17 cellular contexts compared by ENCODE assay signal in genomic region chr3:195531683-195532082, GRCh38. TPM values are rescaled to one million over a fixed set of nuclear protein-coding genes. Genes with fewer than 3 reads are reported as not detected.
A peak's percentile ranks its signal among the peaks of the same experiment; 100 is the strongest.
DNase-seq lines count a peak whose midpoint lies in the region; ATAC-seq and TF ChIP-seq lines count a peak whose summit lies in the region.
"Had no signal": no experiment of that assay in that cellular context is flagged by ENCODE, and none has a peak within 500 bp of the region (broad histone marks: within the 10 kb centered on the region; RNA-seq: fewer than 3 reads in every experiment).

No MANE protein-coding gene starts in this region.

- CTCF ChIA-PET in activated CD8-positive, alpha-beta T cell treated with anti-CD3 and anti-CD28 coated beads for 36 hours (lab: Charles Lee): interaction anchor here (1.0 kb wide), 2 partner anchors 9 to 260 kb away, joined by 4 to 5 read pairs; partner anchors contain the start of gene XXYLT1
- CTCF ChIA-PET in activated CD8-positive, alpha-beta T cell treated with anti-CD3 and anti-CD28 coated beads, Interleukin-2, amount 10 ng/mL, durations not matched to agents 7 days and 5 days (lab: Charles Lee): interaction anchor here (1.5 to 4.5 kb wide), 2 partner anchors 9 to 261 kb away, joined by 7 to 28 read pairs; partner anchors contain the start of gene XXYLT1
- CTCF ChIA-PET in CD4-positive, alpha-beta memory T cell (lab: Charles Lee; ENCODE audit: partially characterized antibody): no interaction called here

- ATAC-seq in activated CD8-positive, alpha-beta T cell treated with anti-CD3 and anti-CD28 coated beads for 36 hours: peak; percentile 36
- no peak for ATAC-seq in activated CD8-positive, alpha-beta T cell treated with anti-CD3 and anti-CD28 coated beads, Interleukin-2, amount 10 ng/mL, durations not matched to agents 7 days and 5 days
- ATAC-seq in T-helper 17 cell (no peak), GM19023 (IDR thresholded peaks at IDR 0.05; ENCODE audit: unreplicated experiment) (no peak)
- no peak for ATAC-seq in naive thymus-derived CD8-positive, alpha-beta T cell

- no peak for TF ChIP-seq CTCF in activated CD8-positive, alpha-beta T cell treated with anti-CD3 and anti-CD28 coated beads for 36 hours (IDR thresholded peaks at IDR 0.05)

- H3K27ac ChIP-seq in CD4-positive, alpha-beta memory T cell (ENCODE audit: low read depth, low read length): no peak overlapping the region

- H3K9me3 ChIP-seq in CD4-positive, alpha-beta memory T cell (ENCODE audit: control insufficient read depth in 1 of 2, low read length in 2 of 2): no peaks in the 10 kb centered on the region
- no peaks in the 10 kb centered on the region for H3K9me3 ChIP-seq in T-helper 17 cell (ENCODE audit: control insufficient read depth, low read length, poor library complexity, severe bottlenecking)

- peak overlapping the region; percentile 22 for H3K27ac Mint-ChIP-seq in activated CD8-positive, alpha-beta T cell treated with anti-CD3 and anti-CD28 coated beads for 36 hours
- H3K27ac Mint-ChIP-seq in activated CD8-positive, alpha-beta T cell treated with anti-CD3 and anti-CD28 coated beads, Interleukin-2, amount 10 ng/mL, durations not matched to agents 7 days and 5 days: no peak overlapping the region
- H3K27ac Mint-ChIP-seq in CD4-positive, alpha-beta memory T cell: peak overlapping the region; percentile 4 to 87 (median 27)
- H3K27ac Mint-ChIP-seq in T-helper 17 cell: peak overlapping the region; percentile 86
- H3K27ac Mint-ChIP-seq in naive thymus-derived CD8-positive, alpha-beta T cell: peak overlapping the region in 8 of 10 donors; percentile 5 to 88 (median 70)
- H3K27ac Mint-ChIP-seq: H9 had no signal

- intact Hi-C loops in activated CD8-positive, alpha-beta T cell treated with anti-CD3 and anti-CD28 coated beads for 36 hours (cut with micrococcal nuclease): no loop called here
- intact Hi-C loops in CD4-positive, alpha-beta memory T cell (cut with micrococcal nuclease): loop anchor here (1.0 kb wide), 1 partner anchor 9 kb away; no protein-coding TSS in a partner anchor

- H3K27me3 Mint-ChIP-seq in activated CD8-positive, alpha-beta T cell treated with anti-CD3 and anti-CD28 coated beads for 36 hours: no peaks in the 10 kb centered on the region
- no peaks in the 10 kb centered on the region for H3K27me3 Mint-ChIP-seq in activated CD8-positive, alpha-beta T cell treated with anti-CD3 and anti-CD28 coated beads, Interleukin-2, amount 10 ng/mL, durations not matched to agents 7 days and 5 days (ENCODE audit: low read depth)
- no peaks in the 10 kb centered on the region for H3K27me3 Mint-ChIP-seq in CD4-positive, alpha-beta memory T cell
- H3K27me3 Mint-ChIP-seq in T-helper 17 cell: no peaks in the 10 kb centered on the region
- H3K27me3 Mint-ChIP-seq in naive thymus-derived CD8-positive, alpha-beta T cell: no peaks in the 10 kb centered on the region

- H3K4me3 ChIP-seq in CD4-positive, alpha-beta memory T cell (ENCODE audit: low read length in 2 of 2): no peak overlapping the region

- no peak for DNase-seq in activated CD8-positive, alpha-beta T cell treated with anti-CD3 and anti-CD28 coated beads for 36 hours
- DNase-seq in activated CD8-positive, alpha-beta T cell treated with anti-CD3 and anti-CD28 coated beads, Interleukin-2, amount 10 ng/mL, durations not matched to agents 7 days and 5 days: no peak
- DNase-seq in CD4-positive, alpha-beta memory T cell: no peak
- DNase-seq in T-helper 17 cell (no peak), NCI-H1694 treated with DMSO at 0.1 percent for 48 hours (lab: John Stamatoyannopoulos, UW) (no peak), dermis blood vessel endothelial cell (no peak)
- DNase-seq in naive thymus-derived CD8-positive, alpha-beta T cell: no peak
- DNase-seq: C1 segment of cervical spinal cord; H9; Kasumi-1; NCI-H1105; NCI-H187 treated with DMSO at 0.1 percent for 48 hours; NCI-H446; NCI-H69; NK-92 treated with Interleukin-12 subunit alpha and Interleukin-12 subunit beta, amount 100 ng/mL, for 24 hours had no signal

- H3K4me1 Mint-ChIP-seq in activated CD8-positive, alpha-beta T cell treated with anti-CD3 and anti-CD28 coated beads for 36 hours (ENCODE audit: low read depth): peaks cover 71% of the 10 kb centered on the region
- H3K4me1 Mint-ChIP-seq in activated CD8-positive, alpha-beta T cell treated with anti-CD3 and anti-CD28 coated beads, Interleukin-2, amount 10 ng/mL, durations not matched to agents 7 days and 5 days (ENCODE audit: low read depth): peaks cover 44% of the 10 kb centered on the region
- H3K4me1 Mint-ChIP-seq in CD4-positive, alpha-beta memory T cell: peaks cover 49 to 83% (median 70%) of the 10 kb centered on the region in 4 donors
- peaks cover 49% of the 10 kb centered on the region for H3K4me1 Mint-ChIP-seq in T-helper 17 cell
- peaks cover 29 to 88% (median 80%) of the 10 kb centered on the region in 4 donors for H3K4me1 Mint-ChIP-seq in naive thymus-derived CD8-positive, alpha-beta T cell
- H3K4me1 Mint-ChIP-seq: H9 had no signal

- H3K4me3 Mint-ChIP-seq in activated CD8-positive, alpha-beta T cell treated with anti-CD3 and anti-CD28 coated beads for 36 hours: no peak overlapping the region
- no peak overlapping the region for H3K4me3 Mint-ChIP-seq in activated CD8-positive, alpha-beta T cell treated with anti-CD3 and anti-CD28 coated beads, Interleukin-2, amount 10 ng/mL, durations not matched to agents 7 days and 5 days
- peak overlapping the region in 6 of 8 donors; percentile 11 to 70 (median 43) for H3K4me3 Mint-ChIP-seq in CD4-positive, alpha-beta memory T cell
- peak overlapping the region; percentile 28 for H3K4me3 Mint-ChIP-seq in T-helper 17 cell
- H3K4me3 Mint-ChIP-seq in naive thymus-derived CD8-positive, alpha-beta T cell: peak overlapping the region in 9 of 10 donors; percentile 6 to 73 (median 61)
- H3K4me3 Mint-ChIP-seq: H9 had no signal

- H3K36me3 Mint-ChIP-seq in activated CD8-positive, alpha-beta T cell treated with anti-CD3 and anti-CD28 coated beads for 36 hours (ENCODE audit: low read depth): peaks cover 59% of the 10 kb centered on the region
- peaks cover 44% of the 10 kb centered on the region for H3K36me3 Mint-ChIP-seq in activated CD8-positive, alpha-beta T cell treated with anti-CD3 and anti-CD28 coated beads, Interleukin-2, amount 10 ng/mL, durations not matched to agents 7 days and 5 days (ENCODE audit: low read depth)
- H3K36me3 Mint-ChIP-seq in CD4-positive, alpha-beta memory T cell: peaks cover 30 to 57% of the 10 kb centered on the region in 2 donors
- peaks cover 3% of the 10 kb centered on the region for H3K36me3 Mint-ChIP-seq in T-helper 17 cell (ENCODE audit: low read depth)
- peaks cover 0 to 80% (median 3%) of the 10 kb centered on the region in 3 donors for H3K36me3 Mint-ChIP-seq in naive thymus-derived CD8-positive, alpha-beta T cell

- no peaks in the 10 kb centered on the region for H3K27me3 ChIP-seq in CD4-positive, alpha-beta memory T cell (ENCODE audit: insufficient read depth, low read length)

- H3K4me1 ChIP-seq in CD4-positive, alpha-beta memory T cell (ENCODE audit: insufficient read depth, low read length): peaks cover 76% of the 10 kb centered on the region

- POLR2A ChIA-PET in activated CD8-positive, alpha-beta T cell treated with anti-CD3 and anti-CD28 coated beads for 36 hours (lab: Charles Lee): interaction anchor here (1.1 kb wide), 1 partner anchor 845 kb away, joined by 4 read pairs; no protein-coding TSS in a partner anchor
- POLR2A ChIA-PET in activated CD8-positive, alpha-beta T cell treated with anti-CD3 and anti-CD28 coated beads, Interleukin-2, amount 10 ng/mL, durations not matched to agents 7 days and 5 days (lab: Charles Lee): no interaction called here
- POLR2A ChIA-PET in CD4-positive, alpha-beta memory T cell (lab: Charles Lee; ENCODE audit: partially characterized antibody): interaction anchor here (0.9 to 4.1 kb wide), 3 partner anchors 11 to 260 kb away, joined by 3 to 25 read pairs (median 3); partner anchors contain the start of genes PPP1R2 and XXYLT1
- POLR2A ChIA-PET in naive thymus-derived CD8-positive, alpha-beta T cell (lab: Charles Lee): interaction anchor here (2.4 to 3.6 kb wide), 2 partner anchors 11 to 18 kb away, joined by 14 to 21 read pairs; partner anchors contain the start of gene PPP1R2

- H3K9me3 Mint-ChIP-seq in activated CD8-positive, alpha-beta T cell treated with anti-CD3 and anti-CD28 coated beads for 36 hours: peaks cover 8% of the 10 kb centered on the region
- no peaks in the 10 kb centered on the region for H3K9me3 Mint-ChIP-seq in activated CD8-positive, alpha-beta T cell treated with anti-CD3 and anti-CD28 coated beads, Interleukin-2, amount 10 ng/mL, durations not matched to agents 7 days and 5 days (ENCODE audit: insufficient read depth)
- H3K9me3 Mint-ChIP-seq in CD4-positive, alpha-beta memory T cell: no peaks in the 10 kb centered on the region
- no peaks in the 10 kb centered on the region for H3K9me3 Mint-ChIP-seq in naive thymus-derived CD8-positive, alpha-beta T cell
- H3K9me3 Mint-ChIP-seq: H9 had no signal

- H3K36me3 ChIP-seq in CD4-positive, alpha-beta memory T cell (ENCODE audit: insufficient read depth, low read length): peaks cover 7% of the 10 kb centered on the region

RNA-seq across cellular contexts. Expression of gene PPP1R2, which starts 11.4 kb away (rescaled TPM):
- total RNA-seq in activated CD8-positive, alpha-beta T cell treated with anti-CD3 and anti-CD28 coated beads for 36 hours: 10 to 100 TPM; 86.7 to 89.0 TPM
- 10 to 100 TPM; 72.0 to 72.6 TPM for total RNA-seq in activated CD8-positive, alpha-beta T cell treated with anti-CD3 and anti-CD28 coated beads, Interleukin-2, amount 10 ng/mL, durations not matched to agents 7 days and 5 days
- 100 to 1,000 TPM; 136 to 137 TPM for total RNA-seq in CD4-positive, alpha-beta memory T cell
- 100 to 1,000 TPM; 302 to 303 TPM for polyA plus RNA-seq in CD4-positive, alpha-beta memory T cell
- total RNA-seq in T-helper 17 cell: 100 to 1,000 TPM; 135 to 141 TPM
- 100 to 1,000 TPM; 140 to 147 TPM for total RNA-seq in naive thymus-derived CD8-positive, alpha-beta T cell
- 100 to 1,000 TPM; 244 to 265 (median 245) TPM for polyA plus RNA-seq in naive thymus-derived CD8-positive, alpha-beta T cell
- 139 and 277 TPM in 2 replicates for total RNA-seq in dermis blood vessel endothelial cell

RNA-seq across cellular contexts. Expression of gene APOD, which starts 52.1 kb away (rescaled TPM):
- total RNA-seq in activated CD8-positive, alpha-beta T cell treated with anti-CD3 and anti-CD28 coated beads for 36 hours: not detected
- total RNA-seq in activated CD8-positive, alpha-beta T cell treated with anti-CD3 and anti-CD28 coated beads, Interleukin-2, amount 10 ng/mL, durations not matched to agents 7 days and 5 days: not detected
- total RNA-seq in CD4-positive, alpha-beta memory T cell: not detected
- not detected for polyA plus RNA-seq in CD4-positive, alpha-beta memory T cell
- total RNA-seq in T-helper 17 cell (not detected), dermis blood vessel endothelial cell (16.2 and 27.1 TPM in 2 replicates)
- total RNA-seq in naive thymus-derived CD8-positive, alpha-beta T cell: not detected
- not detected for polyA plus RNA-seq in naive thymus-derived CD8-positive, alpha-beta T cell
- total RNA-seq: H9, OCI-LY7 had no signal

Comparison
In these comparisons a context has a peak if more than half of its experiments do, and no peak if none do; other contexts are left out.
1. H3K4me3 Mint-ChIP-seq: peak in CD4-positive, alpha-beta memory T cell (6 of 8), T-helper 17 cell (single experiment) and naive thymus-derived CD8-positive, alpha-beta T cell (9 of 10); none in activated CD8-positive, alpha-beta T cell treated with anti-CD3 and anti-CD28 coated beads for 36 hours (single experiment) and activated CD8-positive, alpha-beta T cell treated with anti-CD3 and anti-CD28 coated beads, Interleukin-2, amount 10 ng/mL, durations not matched to agents 7 days and 5 days (single experiment).
2. RNA of gene APOD, which starts 52.1 kb away (total RNA-seq): 16.2 to 27.1 TPM in dermis blood vessel endothelial cell; not detected in activated CD8-positive, alpha-beta T cell treated with anti-CD3 and anti-CD28 coated beads for 36 hours, not detected in activated CD8-positive, alpha-beta T cell treated with anti-CD3 and anti-CD28 coated beads, Interleukin-2, amount 10 ng/mL, durations not matched to agents 7 days and 5 days, not detected in CD4-positive, alpha-beta memory T cell, not detected in T-helper 17 cell and not detected in naive thymus-derived CD8-positive, alpha-beta T cell; every median in the first group is over 10 times any median in the second.